11 cellular contexts compared by ENCODE assay signal in the genomic region with DNA sequence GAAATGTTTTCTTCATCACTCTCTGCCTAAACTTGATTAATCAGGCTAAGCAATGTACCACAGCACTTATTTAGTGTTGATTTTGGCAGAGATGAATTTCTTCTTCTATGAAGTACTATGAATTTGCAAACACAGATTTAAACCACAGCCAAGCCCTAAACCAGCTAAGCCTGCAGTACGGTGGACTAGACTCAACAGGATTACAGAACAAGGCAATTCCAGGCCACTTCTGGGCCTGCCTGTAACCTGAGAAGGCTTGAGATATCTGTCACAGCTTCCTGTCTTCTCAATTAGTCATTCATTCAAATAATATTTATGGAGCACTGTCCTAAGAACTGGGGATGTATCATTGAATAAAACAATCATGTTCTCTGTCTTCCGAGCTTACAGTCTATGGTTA. TPM values are rescaled to one million over a fixed set of nuclear protein-coding genes. Genes with fewer than 3 reads are reported as not detected.
DNase-seq lines count a peak whose midpoint lies in the region; ATAC-seq and TF ChIP-seq lines count a peak whose summit lies in the region.
"Had no signal": no experiment of that assay in that cellular context is flagged by ENCODE, and none has a peak within 500 bp of the region (broad histone marks: within the 10 kb centered on the region; RNA-seq: fewer than 3 reads in every experiment).

No MANE protein-coding gene starts in this region.

- ATAC-seq in upper lobe of left lung (ENCODE audit: low FRiP score in 2 of 2), result peak; percentile 60 to 87
- ATAC-seq in stimulated activated naive CD8-positive, alpha-beta T cell treated with anti-CD3 and anti-CD28 coated beads, Interleukin-15, amount 100 ng/mL, for 72 hours, result no peak
- no peak for ATAC-seq in GM21717 (IDR thresholded peaks at IDR 0.05; ENCODE audit: unreplicated experiment)
- ATAC-seq in HG02642 (IDR thresholded peaks at IDR 0.05; ENCODE audit: poor library complexity, unreplicated experiment), result no peak
- ATAC-seq: natural killer cell treated with Interleukin-12 subunit alpha and Interleukin-12 subunit beta and Interleukin-15 and Interleukin-18, amount 100 ng/mL, for 72 hours had no signal

- TF ChIP-seq CTCF in foreskin fibroblast (IDR thresholded peaks at IDR 0.05; ENCODE audit: low read depth, low read length) (no peak), upper lobe of left lung (IDR thresholded peaks at IDR 0.05) (no peak)

- H3K36me3 ChIP-seq in upper lobe of left lung, result no peaks in the 10 kb centered on the region
- H3K36me3 ChIP-seq: BLaER1 treated with 17β-estradiol and CSF1 and Interleukin-3, amounts not matched to agents 10 nM and 100 nM; tibial nerve had no signal

- WGBS in upper lobe of left lung, 2 donors, result 22 to 57% methylated on average over 2 of the region's 2 CpGs

- DNase-seq in NCI-H345 (lab: John Stamatoyannopoulos, UW) (peak; percentile 24), NCI-H345 treated with DMSO at 0.1 percent for 48 hours (lab: John Stamatoyannopoulos, UW; ENCODE audit: unreplicated experiment) (no peak), SHP77 (lab: John Stamatoyannopoulos, UW) (peak; percentile 13 to 32), foreskin fibroblast (peak; percentile 88 to 91), upper lobe of left lung (peak in 1 of 2 donors; percentile 77)
- no peak for DNase-seq in stimulated activated naive CD8-positive, alpha-beta T cell treated with anti-CD3 and anti-CD28 coated beads, Interleukin-15, amount 100 ng/mL, for 72 hours

- H3K27me3 Mint-ChIP-seq in stimulated activated naive CD8-positive, alpha-beta T cell treated with anti-CD3 and anti-CD28 coated beads, Interleukin-15, amount 100 ng/mL, for 72 hours, result peaks cover 18% of the 10 kb centered on the region

- no peaks in the 10 kb centered on the region for H3K27me3 ChIP-seq in upper lobe of left lung
- H3K27me3 ChIP-seq: BLaER1 treated with 17β-estradiol and CSF1 and Interleukin-3, amounts not matched to agents 10 nM and 100 nM; tibial nerve had no signal

- no peak overlapping the region for H3K4me3 Mint-ChIP-seq in stimulated activated naive CD8-positive, alpha-beta T cell treated with anti-CD3 and anti-CD28 coated beads, Interleukin-15, amount 100 ng/mL, for 72 hours
- H3K4me3 Mint-ChIP-seq: natural killer cell treated with Interleukin-12 subunit alpha and Interleukin-12 subunit beta and Interleukin-15 and Interleukin-18, amount 100 ng/mL, for 72 hours had no signal

- H3K4me1 ChIP-seq in upper lobe of left lung, result peaks cover 0 to 10% (median 4%) of the 10 kb centered on the region in 4 donors

- no peaks in the 10 kb centered on the region for H3K9me3 ChIP-seq in upper lobe of left lung
- H3K9me3 ChIP-seq: BLaER1 treated with 17β-estradiol and CSF1 and Interleukin-3, amounts not matched to agents 10 nM and 100 nM; tibial nerve had no signal

- TF ChIP-seq EP300 in upper lobe of left lung (IDR thresholded peaks at IDR 0.05), result no peak

- peak overlapping the region in 1 of 4 donors; percentile 40 for H3K27ac ChIP-seq in upper lobe of left lung
- H3K27ac ChIP-seq: BLaER1 treated with 17β-estradiol and CSF1 and Interleukin-3, amounts not matched to agents 10 nM and 100 nM; tibial nerve had no signal

- peaks cover 6% of the 10 kb centered on the region for H3K4me1 Mint-ChIP-seq in stimulated activated naive CD8-positive, alpha-beta T cell treated with anti-CD3 and anti-CD28 coated beads, Interleukin-15, amount 100 ng/mL, for 72 hours

- H3K9me3 Mint-ChIP-seq in stimulated activated naive CD8-positive, alpha-beta T cell treated with anti-CD3 and anti-CD28 coated beads, Interleukin-15, amount 100 ng/mL, for 72 hours, result no peaks in the 10 kb centered on the region
- H3K9me3 Mint-ChIP-seq: natural killer cell treated with Interleukin-12 subunit alpha and Interleukin-12 subunit beta and Interleukin-15 and Interleukin-18, amount 100 ng/mL, for 72 hours had no signal

- no peak for TF ChIP-seq POLR2A in upper lobe of left lung (IDR thresholded peaks at IDR 0.05)

- H3K4me3 ChIP-seq in foreskin fibroblast (ENCODE audit: low read depth in 1 of 2, low read length in 2 of 2), result no peak overlapping the region
- H3K4me3 ChIP-seq in upper lobe of left lung, result no peak overlapping the region
- H3K4me3 ChIP-seq: BLaER1 treated with 17β-estradiol and CSF1 and Interleukin-3, amounts not matched to agents 10 nM and 100 nM; tibial nerve had no signal

- no peak overlapping the region for H3K27ac Mint-ChIP-seq in stimulated activated naive CD8-positive, alpha-beta T cell treated with anti-CD3 and anti-CD28 coated beads, Interleukin-15, amount 100 ng/mL, for 72 hours
- H3K27ac Mint-ChIP-seq: natural killer cell treated with Interleukin-12 subunit alpha and Interleukin-12 subunit beta and Interleukin-15 and Interleukin-18, amount 100 ng/mL, for 72 hours had no signal

RNA-seq across cellular contexts. Expression of a gene that starts 32.4 kb away (rescaled TPM):
- 100 to 1,000 TPM; 233 to 388 (median 270) TPM for total RNA-seq in upper lobe of left lung

Comparison
In these comparisons a context has a peak if more than half of its experiments do, and no peak if none do; other contexts are left out.
1. DNase-seq: peak in NCI-H345 (single experiment), SHP77 (2 of 2) and foreskin fibroblast (2 of 2); none in NCI-H345 treated with DMSO at 0.1 percent for 48 hours (single experiment) and stimulated activated naive CD8-positive, alpha-beta T cell treated with anti-CD3 and anti-CD28 coated beads, Interleukin-15, amount 100 ng/mL, for 72 hours (0 of 2).
2. ATAC-seq: peak in upper lobe of left lung (2 of 2); none in stimulated activated naive CD8-positive, alpha-beta T cell treated with anti-CD3 and anti-CD28 coated beads, Interleukin-15, amount 100 ng/mL, for 72 hours (single experiment), GM21717 (single experiment) and HG02642 (single experiment).